Comparison of ENCODE assay signal across 18 cellular contexts in the genomic region with DNA sequence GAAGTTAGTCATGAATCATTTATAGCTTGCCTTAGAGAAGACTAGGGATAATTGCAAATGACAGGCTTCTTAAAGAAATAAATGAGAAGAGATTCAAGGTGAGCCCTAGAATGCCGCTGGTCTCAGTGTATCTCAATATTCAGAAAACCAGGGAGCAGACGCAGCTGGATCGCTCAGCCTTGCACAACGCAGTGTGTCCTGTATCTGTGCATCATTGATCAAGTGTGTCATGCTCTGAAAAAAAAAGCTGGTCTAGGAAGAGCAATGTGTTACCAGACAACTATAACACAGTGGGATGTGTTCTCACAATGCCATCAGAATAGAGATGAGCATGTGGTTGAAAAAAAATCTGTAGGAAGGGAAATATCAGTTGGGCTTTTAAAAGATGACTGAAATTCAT.
DNase-seq lines count a peak whose midpoint lies in the region; ATAC-seq and TF ChIP-seq lines count a peak whose summit lies in the region.
"Had no signal": no experiment of that assay in that cellular context is flagged by ENCODE, and none has a peak within 500 bp of the region (broad histone marks: within the 10 kb centered on the region; RNA-seq: fewer than 3 reads in every experiment).

No MANE protein-coding gene starts in this region.

- no peak overlapping the region for H3K9ac ChIP-seq in BLaER1
- H3K9ac ChIP-seq: GM23248 had no signal

- TF ChIP-seq POLR2A in esophagus squamous epithelium (IDR thresholded peaks at IDR 0.05), result no peak

- WGBS in esophagus squamous epithelium, 2 donors, result 84 to 86% methylated on average over 4 of the region's 4 CpGs

- H3K27ac Mint-ChIP-seq in WTC11, result peak overlapping the region; percentile 39; the same call in 1 of the 2 replicates
- H3K27ac Mint-ChIP-seq: B cell; CD4-positive, alpha-beta memory T cell had no signal

- H3K4me3 ChIP-seq in BLaER1, result 0 out of 2 replicates have a peak overlapping the region, but pooled peaks have one; percentile 22
- H3K4me3 ChIP-seq in esophagus squamous epithelium, result no peak overlapping the region
- H3K4me3 ChIP-seq: GM23248 had no signal

- peak overlapping the region; percentile 45; the same call in 1 of the 2 replicates for H3K27ac ChIP-seq in BLaER1
- no peak overlapping the region for H3K27ac ChIP-seq in esophagus squamous epithelium
- H3K27ac ChIP-seq: GM23248 had no signal

- H3K4me3 Mint-ChIP-seq in WTC11, result no peak overlapping the region
- H3K4me3 Mint-ChIP-seq: B cell; CD4-positive, alpha-beta memory T cell had no signal

- CTCF ChIA-PET in WTC11 (lab: Charles Lee), result interaction anchor here (1.2 kb wide), 1 partner anchor 153 kb away, joined by 5 read pairs; no protein-coding TSS in a partner anchor

- peak overlapping the region; percentile 80 for H3K4me2 ChIP-seq in BLaER1

- no peaks in the 10 kb centered on the region for H3K27me3 ChIP-seq in BLaER1
- H3K27me3 ChIP-seq in esophagus squamous epithelium, result no peaks in the 10 kb centered on the region

- H3K4me1 ChIP-seq in BLaER1, result peaks cover 26% of the 10 kb centered on the region
- no peaks in the 10 kb centered on the region for H3K4me1 ChIP-seq in esophagus squamous epithelium

- intact Hi-C loops in esophagus squamous epithelium (cut with DNase I), result no loop called here

- H3K9me3 ChIP-seq in BLaER1 (no peaks in the 10 kb centered on the region), esophagus squamous epithelium (no peaks in the 10 kb centered on the region)

- H4K20me1 ChIP-seq in BLaER1, result no peaks in the 10 kb centered on the region

- peaks cover 19% of the 10 kb centered on the region for H3K4me1 Mint-ChIP-seq in WTC11
- H3K4me1 Mint-ChIP-seq: B cell; CD4-positive, alpha-beta memory T cell had no signal

- no peak for DNase-seq in WTC11 (ENCODE audit: low spot score)
- DNase-seq in globus pallidus (ENCODE audit: low spot score), result peak; percentile 24
- peak; percentile 46 for DNase-seq in superior temporal gyrus (ENCODE audit: extremely low spot score)
- DNase-seq in esophagus squamous epithelium (lab: John Stamatoyannopoulos, UW), result no peak
- DNase-seq: C1 segment of cervical spinal cord; Calu3; CD4-positive, alpha-beta memory T cell; COR-L47; DMS53; DMS79 treated with DMSO at 0.1 percent for 48 hours; GF-D8; GM23248; H7; HCEC 1CT had no signal

- POLR2A ChIA-PET in WTC11 (lab: Charles Lee), result no interaction called here

- H3K36me3 ChIP-seq in BLaER1, result no peaks in the 10 kb centered on the region
- no peaks in the 10 kb centered on the region for H3K36me3 ChIP-seq in esophagus squamous epithelium

- ATAC-seq in WTC11 (no peak), HG02798 (IDR thresholded peaks at IDR 0.05; ENCODE audit: poor library complexity, unreplicated experiment) (no peak), GM19023 (IDR thresholded peaks at IDR 0.05; ENCODE audit: unreplicated experiment) (no peak)

- TF ChIP-seq CTCF in WTC11 (IDR thresholded peaks at IDR 0.05) (no peak), esophagus squamous epithelium (IDR thresholded peaks at IDR 0.05) (no peak)

- H3K36me3 Mint-ChIP-seq in WTC11, result peaks cover 7% of the 10 kb centered on the region; the same call in 1 of the 2 replicates
- H3K36me3 Mint-ChIP-seq: CD4-positive, alpha-beta memory T cell had no signal

- H3K27me3 Mint-ChIP-seq in WTC11 (ENCODE audit: low read depth), result no peaks in the 10 kb centered on the region
- H3K27me3 Mint-ChIP-seq: B cell; CD4-positive, alpha-beta memory T cell had no signal

- peaks cover 6% of the 10 kb centered on the region for H3K9me3 Mint-ChIP-seq in WTC11

TF ChIP-seq in WTC11, 78 proteins besides CTCF, POLR2A, EP300 and RAD21 (continues in another document):
- no peak for TF ChIP-seq ATF3 (CRISPR knock-in tag; conservative IDR thresholded peaks at IDR 0.05)
- no peak for TF ChIP-seq FOXP4 (CRISPR knock-in tag; IDR thresholded peaks at IDR 0.05)
- no peak for TF ChIP-seq NR3C1 (CRISPR knock-in tag; conservative IDR thresholded peaks at IDR 0.05; ENCODE audit: low read depth)
- TF ChIP-seq, protein P1, sequence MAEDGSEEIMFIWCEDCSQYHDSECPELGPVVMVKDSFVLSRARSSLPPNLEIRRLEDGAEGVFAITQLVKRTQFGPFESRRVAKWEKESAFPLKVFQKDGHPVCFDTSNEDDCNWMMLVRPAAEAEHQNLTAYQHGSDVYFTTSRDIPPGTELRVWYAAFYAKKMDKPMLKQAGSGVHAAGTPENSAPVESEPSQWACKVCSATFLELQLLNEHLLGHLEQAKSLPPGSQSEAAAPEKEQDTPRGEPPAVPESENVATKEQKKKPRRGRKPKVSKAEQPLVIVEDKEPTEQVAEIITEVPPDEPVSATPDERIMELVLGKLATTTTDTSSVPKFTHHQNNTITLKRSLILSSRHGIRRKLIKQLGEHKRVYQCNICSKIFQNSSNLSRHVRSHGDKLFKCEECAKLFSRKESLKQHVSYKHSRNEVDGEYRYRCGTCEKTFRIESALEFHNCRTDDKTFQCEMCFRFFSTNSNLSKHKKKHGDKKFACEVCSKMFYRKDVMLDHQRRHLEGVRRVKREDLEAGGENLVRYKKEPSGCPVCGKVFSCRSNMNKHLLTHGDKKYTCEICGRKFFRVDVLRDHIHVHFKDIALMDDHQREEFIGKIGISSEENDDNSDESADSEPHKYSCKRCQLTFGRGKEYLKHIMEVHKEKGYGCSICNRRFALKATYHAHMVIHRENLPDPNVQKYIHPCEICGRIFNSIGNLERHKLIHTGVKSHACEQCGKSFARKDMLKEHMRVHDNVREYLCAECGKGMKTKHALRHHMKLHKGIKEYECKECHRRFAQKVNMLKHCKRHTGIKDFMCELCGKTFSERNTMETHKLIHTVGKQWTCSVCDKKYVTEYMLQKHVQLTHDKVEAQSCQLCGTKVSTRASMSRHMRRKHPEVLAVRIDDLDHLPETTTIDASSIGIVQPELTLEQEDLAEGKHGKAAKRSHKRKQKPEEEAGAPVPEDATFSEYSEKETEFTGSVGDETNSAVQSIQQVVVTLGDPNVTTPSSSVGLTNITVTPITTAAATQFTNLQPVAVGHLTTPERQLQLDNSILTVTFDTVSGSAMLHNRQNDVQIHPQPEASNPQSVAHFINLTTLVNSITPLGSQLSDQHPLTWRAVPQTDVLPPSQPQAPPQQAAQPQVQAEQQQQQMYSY (CRISPR knock-in tag; IDR thresholded peaks at IDR 0.05), result no peak
- TF ChIP-seq SMAD4 (CRISPR knock-in tag; IDR thresholded peaks at IDR 0.05), result no peak
- TF ChIP-seq NFYB (CRISPR knock-in tag; conservative IDR thresholded peaks at IDR 0.05; ENCODE audit: low read depth), result no peak
- TF ChIP-seq TEAD1 (CRISPR knock-in tag; IDR thresholded peaks at IDR 0.05), result no peak
- TF ChIP-seq ZBTB21 (CRISPR knock-in tag; IDR thresholded peaks at IDR 0.05; ENCODE audit: borderline replicate concordance), result no peak
- TF ChIP-seq, protein P2, sequence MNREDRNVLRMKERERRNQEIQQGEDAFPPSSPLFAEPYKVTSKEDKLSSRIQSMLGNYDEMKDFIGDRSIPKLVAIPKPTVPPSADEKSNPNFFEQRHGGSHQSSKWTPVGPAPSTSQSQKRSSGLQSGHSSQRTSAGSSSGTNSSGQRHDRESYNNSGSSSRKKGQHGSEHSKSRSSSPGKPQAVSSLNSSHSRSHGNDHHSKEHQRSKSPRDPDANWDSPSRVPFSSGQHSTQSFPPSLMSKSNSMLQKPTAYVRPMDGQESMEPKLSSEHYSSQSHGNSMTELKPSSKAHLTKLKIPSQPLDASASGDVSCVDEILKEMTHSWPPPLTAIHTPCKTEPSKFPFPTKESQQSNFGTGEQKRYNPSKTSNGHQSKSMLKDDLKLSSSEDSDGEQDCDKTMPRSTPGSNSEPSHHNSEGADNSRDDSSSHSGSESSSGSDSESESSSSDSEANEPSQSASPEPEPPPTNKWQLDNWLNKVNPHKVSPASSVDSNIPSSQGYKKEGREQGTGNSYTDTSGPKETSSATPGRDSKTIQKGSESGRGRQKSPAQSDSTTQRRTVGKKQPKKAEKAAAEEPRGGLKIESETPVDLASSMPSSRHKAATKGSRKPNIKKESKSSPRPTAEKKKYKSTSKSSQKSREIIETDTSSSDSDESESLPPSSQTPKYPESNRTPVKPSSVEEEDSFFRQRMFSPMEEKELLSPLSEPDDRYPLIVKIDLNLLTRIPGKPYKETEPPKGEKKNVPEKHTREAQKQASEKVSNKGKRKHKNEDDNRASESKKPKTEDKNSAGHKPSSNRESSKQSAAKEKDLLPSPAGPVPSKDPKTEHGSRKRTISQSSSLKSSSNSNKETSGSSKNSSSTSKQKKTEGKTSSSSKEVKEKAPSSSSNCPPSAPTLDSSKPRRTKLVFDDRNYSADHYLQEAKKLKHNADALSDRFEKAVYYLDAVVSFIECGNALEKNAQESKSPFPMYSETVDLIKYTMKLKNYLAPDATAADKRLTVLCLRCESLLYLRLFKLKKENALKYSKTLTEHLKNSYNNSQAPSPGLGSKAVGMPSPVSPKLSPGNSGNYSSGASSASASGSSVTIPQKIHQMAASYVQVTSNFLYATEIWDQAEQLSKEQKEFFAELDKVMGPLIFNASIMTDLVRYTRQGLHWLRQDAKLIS (CRISPR knock-in tag; IDR thresholded peaks at IDR 0.05; ENCODE audit: borderline replicate concordance), result no peak
- no peak for TF ChIP-seq CDX4 (CRISPR knock-in tag; IDR thresholded peaks at IDR 0.05; ENCODE audit: borderline replicate concordance)
- no peak for TF ChIP-seq IRF2 (CRISPR knock-in tag; IDR thresholded peaks at IDR 0.05; ENCODE audit: borderline replicate concordance, low read depth)

Comparison
In these comparisons a context has a peak if more than half of its experiments do, and no peak if none do; other contexts are left out.
1. DNase-seq: peak in globus pallidus (single experiment) and superior temporal gyrus (single experiment); none in WTC11 (single experiment) and esophagus squamous epithelium (single experiment).